ENCODE assay signal across 16 cellular contexts in the genomic region with DNA sequence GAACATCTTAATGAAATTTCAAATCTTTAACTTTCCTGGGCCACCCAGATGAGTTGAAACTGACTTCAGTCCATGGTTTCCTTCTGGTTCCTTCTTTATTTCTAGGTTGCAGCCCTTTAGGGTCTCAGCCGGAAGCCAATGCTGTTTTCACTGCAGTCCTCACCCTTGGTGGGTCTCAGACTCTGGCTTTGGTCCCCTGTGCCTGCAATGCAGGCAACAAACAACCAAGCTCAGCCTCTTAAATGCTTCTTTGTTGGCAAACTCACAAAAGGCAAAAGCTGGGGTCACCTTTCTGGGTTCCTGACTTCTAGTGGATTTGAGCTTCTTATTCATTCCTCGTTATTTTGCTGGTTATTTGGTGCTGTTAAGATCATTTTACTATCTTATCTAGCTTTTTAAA. TPM values are rescaled to one million over a fixed set of nuclear protein-coding genes. Genes with fewer than 3 reads are reported as not detected.
DNase-seq lines count a peak whose midpoint lies in the region; ATAC-seq, FAIRE-seq and TF ChIP-seq lines count a peak whose summit lies in the region.
"Had no signal": no experiment of that assay in that cellular context is flagged by ENCODE, and none has a peak within 500 bp of the region (broad histone marks: within the 10 kb centered on the region; RNA-seq: fewer than 3 reads in every experiment).

No MANE protein-coding gene starts in this region.

- no peaks in the 10 kb centered on the region for H3K36me3 ChIP-seq in HUES48 (ENCODE audit: control insufficient read depth, insufficient read depth, low read length)
- no peaks in the 10 kb centered on the region for H3K36me3 ChIP-seq in mesendoderm (ENCODE audit: control insufficient read depth, insufficient read depth, low read length)
- no peaks in the 10 kb centered on the region for H3K36me3 ChIP-seq in HAP-1 (replicated peaks)

- H3K79me1 ChIP-seq in mesendoderm (ENCODE audit: low read length), result peaks cover 16% of the 10 kb centered on the region

- H2BK5ac ChIP-seq in mesendoderm (ENCODE audit: low read length), result peak overlapping the region; percentile 89

- H3K9me3 ChIP-seq in HUES48 (ENCODE audit: control insufficient read depth, insufficient read depth, low read length) (no peaks in the 10 kb centered on the region), HAP-1 (0 out of 2 replicates have a peak, but pooled peaks cover 4% of the 10 kb centered on the region)

- DNase-seq in D721Med (ENCODE audit: insufficient read length, low spot score), result no peak
- DNase-seq in mesendoderm, result peak; percentile 43
- DNase-seq in kidney glomerular epithelial cell (lab: John Stamatoyannopoulos, UW), result no peak
- no peak for DNase-seq in NK-92 treated with Interleukin-12 subunit alpha and Interleukin-12 subunit beta, amount 100 ng/mL, for 24 hours (lab: John Stamatoyannopoulos, UW)
- DNase-seq in HAP-1 (ENCODE audit: low spot score in 2 of 2), result no peak
- DNase-seq: 8988T; CD4-positive, alpha-beta memory T cell; DMS79 treated with DMSO at 0.1 percent for 48 hours; GF-D8; GM23248; HCEC 1CT had no signal

- H3K4me3 Mint-ChIP-seq in brain, result no peak overlapping the region
- H3K4me3 Mint-ChIP-seq: CD14-positive monocyte had no signal

- peak overlapping the region; percentile 77 for H4K5ac ChIP-seq in mesendoderm (ENCODE audit: low read length)

- H3K4me1 ChIP-seq in HUES48 (ENCODE audit: control insufficient read depth, insufficient read depth, low read length) (peaks cover 16% of the 10 kb centered on the region), mesendoderm (ENCODE audit: control insufficient read depth, low read depth, low read length) (peaks cover 9% of the 10 kb centered on the region), HAP-1 (no peaks in the 10 kb centered on the region)

- no peak overlapping the region for H3K4me2 ChIP-seq in mesendoderm (ENCODE audit: low read length)
- H3K4me2 ChIP-seq: BLaER1 had no signal

- peak overlapping the region; percentile 81 for H3K56ac ChIP-seq in mesendoderm (ENCODE audit: low read length)

- no peaks in the 10 kb centered on the region for H3K27me3 ChIP-seq in HUES48 (ENCODE audit: control insufficient read depth, insufficient read depth, low read length)
- no peaks in the 10 kb centered on the region for H3K27me3 ChIP-seq in mesendoderm (ENCODE audit: insufficient read depth, low read length, poor library complexity)
- no peaks in the 10 kb centered on the region for H3K27me3 ChIP-seq in HAP-1 (ENCODE audit: low read depth)
- H3K27me3 ChIP-seq: BLaER1 had no signal

- H3K27me3 Mint-ChIP-seq in brain, result no peaks in the 10 kb centered on the region
- H3K27me3 Mint-ChIP-seq: CD4-positive, alpha-beta memory T cell had no signal

- peaks cover 44% of the 10 kb centered on the region for H3K79me2 ChIP-seq in mesendoderm (ENCODE audit: control insufficient read depth, insufficient read depth, low read length)

- H3K9ac ChIP-seq in HUES48 (ENCODE audit: low read depth, low read length) (no peak overlapping the region), mesendoderm (ENCODE audit: low read length) (peak overlapping the region; percentile 46)
- H3K9ac ChIP-seq: BLaER1, GM23248 had no signal

- no peak overlapping the region for H3K23ac ChIP-seq in mesendoderm (ENCODE audit: low read length)

- peaks cover 66% of the 10 kb centered on the region for H3K36me3 Mint-ChIP-seq in brain

- FAIRE-seq in D721Med (lab: Jason Lieb, UNC), result peak; percentile 48

- no peak overlapping the region for H2BK15ac ChIP-seq in mesendoderm (replicated peaks; ENCODE audit: low read depth)

- H3K4ac ChIP-seq in mesendoderm (ENCODE audit: low read depth, low read length), result peak overlapping the region; percentile 62

- peak overlapping the region; percentile 98 for H2BK120ac ChIP-seq in mesendoderm (ENCODE audit: low read depth, low read length)

- peak overlapping the region; percentile 37 for H2AK5ac ChIP-seq in mesendoderm (ENCODE audit: low read length)

- H3K9me3 Mint-ChIP-seq in brain, result peaks cover 5 to 37% (median 20%) of the 10 kb centered on the region in 5 experiments

- H3K4me3 ChIP-seq in HUES48 (ENCODE audit: low read depth, low read length), result no peak overlapping the region
- no peak overlapping the region for H3K4me3 ChIP-seq in mesendoderm (ENCODE audit: low read length)
- no peak overlapping the region for H3K4me3 ChIP-seq in HAP-1
- H3K4me3 ChIP-seq: BLaER1, GM23248 had no signal

- peak overlapping the region; percentile 94 for H4K8ac ChIP-seq in mesendoderm (ENCODE audit: low read depth, low read length)

- peaks cover 78% of the 10 kb centered on the region for H3K4me1 Mint-ChIP-seq in brain

- H3K27ac ChIP-seq in HUES48 (ENCODE audit: low read depth, low read length) (peak overlapping the region; percentile 17), mesendoderm (ENCODE audit: low read depth, low read length) (peak overlapping the region; percentile 86)
- H3K27ac ChIP-seq: BLaER1, GM23248 had no signal

- ATAC-seq in GM18858 (IDR thresholded peaks at IDR 0.05; ENCODE audit: unreplicated experiment), result no peak

- TF ChIP-seq CTCF in D721Med (IDR thresholded peaks at IDR 0.05; ENCODE audit: insufficient read depth, missing control alignments) (no peak), brain (conservative IDR thresholded peaks at IDR 0.05) (no peak)

- no CpG with 5 or more reads among the region's 2 CpGs for whole genome bisulfite sequencing in mesendoderm (ENCODE audit: extremely low coverage, insufficient coverage, low lambda C conversion rate)

- peak overlapping the region; percentile 65 for H3K18ac ChIP-seq in mesendoderm (ENCODE audit: low read length)

- peak overlapping the region in 3 of 5 experiments; percentile 1 to 39 (median 18) for H3K27ac Mint-ChIP-seq in brain
- H3K27ac Mint-ChIP-seq: CD14-positive monocyte had no signal

- in situ Hi-C loops in HAP-1 (cut with MboI; ENCODE audit: low sequenced_read_pairs), result no loop called here

RNA-seq across cellular contexts. Expression of a gene that starts 19.3 kb away (rescaled TPM):
- 9.2 TPM for polyA plus RNA-seq in brain (ENCODE audit: insufficient read depth, low read depth, low replicate concordance)
- polyA plus RNA-seq in mesendoderm (2013, experiment 1 of 2), result 13.7 TPM
- polyA plus RNA-seq in mesendoderm (2013, experiment 2 of 2), result 13.6 TPM
